21 cellular contexts compared by ENCODE assay signal in genomic region chrX:145630806-145631435, GRCh38.
DNase-seq lines count a peak whose midpoint lies in the region; ATAC-seq and TF ChIP-seq lines count a peak whose summit lies in the region.
"Had no signal": no experiment of that assay in that cellular context is flagged by ENCODE, and none has a peak within 500 bp of the region (broad histone marks: within the 10 kb centered on the region; RNA-seq: fewer than 3 reads in every experiment).

No MANE protein-coding gene starts in this region.

- H3K27me3 Mint-ChIP-seq in CD14-positive monocyte (ENCODE audit: low read depth in 3 of 3) (no peaks in the 10 kb centered on the region), chondrocyte (ENCODE audit: low read depth) (no peaks in the 10 kb centered on the region)
- H3K27me3 Mint-ChIP-seq: B cell; CD4-positive, alpha-beta T cell had no signal

- TF ChIP-seq POLR2A in spleen (IDR thresholded peaks at IDR 0.05): no peak

- ATAC-seq in HG02884 (IDR thresholded peaks at IDR 0.05; ENCODE audit: unreplicated experiment): no peak
- ATAC-seq: HCT116 had no signal

- H3K27ac ChIP-seq in spleen (no peak overlapping the region), trophoblast cell (ENCODE audit: low read depth, low read length) (no peak overlapping the region)
- H3K27ac ChIP-seq: 22Rv1, BLaER1, C4-2B had no signal

- CTCF ChIA-PET in HEK293T (lab: Yijun Ruan, JAX): no interaction called here

- no peaks in the 10 kb centered on the region for H3K36me3 ChIP-seq in spleen
- H3K36me3 ChIP-seq in trophoblast cell (ENCODE audit: control insufficient read depth in 1 of 2, insufficient read depth in 2 of 2, low read length in 2 of 2): no peaks in the 10 kb centered on the region
- H3K36me3 ChIP-seq: BLaER1 had no signal

- no peak overlapping the region for H2BK5ac ChIP-seq in trophoblast cell (ENCODE audit: low read depth, low read length, poor library complexity)

- H3K4ac ChIP-seq in trophoblast cell (ENCODE audit: low read depth, low read length): no peak overlapping the region

- H2BK12ac ChIP-seq in trophoblast cell (ENCODE audit: low read length): no peak overlapping the region

- no peak overlapping the region for H3K4me3 ChIP-seq in spleen
- no peak overlapping the region for H3K4me3 ChIP-seq in trophoblast cell (ENCODE audit: low read depth, low read length)
- H3K4me3 ChIP-seq: BLaER1 had no signal

- H2AK5ac ChIP-seq in trophoblast cell (ENCODE audit: low read length): no peak overlapping the region

- no peak overlapping the region for H3K4me2 ChIP-seq in trophoblast cell (ENCODE audit: low read length)
- H3K4me2 ChIP-seq: BLaER1 had no signal

- H3K79me2 ChIP-seq in trophoblast cell (ENCODE audit: control insufficient read depth, insufficient read depth, low read length, poor library complexity): no peaks in the 10 kb centered on the region

- H3K4me1 Mint-ChIP-seq in CD14-positive monocyte (no peaks in the 10 kb centered on the region), chondrocyte (ENCODE audit: low read depth) (no peaks in the 10 kb centered on the region)
- H3K4me1 Mint-ChIP-seq: B cell; CD8-positive, alpha-beta memory T cell; H9 had no signal

- 93 to 97% (median 94%) methylated on average over 16 to 40 of the region's 40 CpGs for WGBS in spleen, 5 donors
- no CpG with 5 or more reads among the region's 40 CpGs for WGBS in trophoblast cell (ENCODE audit: extremely low coverage, insufficient coverage, insufficient read length)

- no peak overlapping the region for H4K12ac ChIP-seq in trophoblast cell (ENCODE audit: low read depth, low read length)

- no peak overlapping the region for H2BK120ac ChIP-seq in trophoblast cell (ENCODE audit: insufficient read depth, low read length, poor library complexity)

- H3K9me3 Mint-ChIP-seq in CD14-positive monocyte (peaks cover 5 to 26% (median 11%) of the 10 kb centered on the region in 7 donors), chondrocyte (ENCODE audit: low read depth) (peaks cover 41% of the 10 kb centered on the region)

- no peaks in the 10 kb centered on the region for H3K4me1 ChIP-seq in spleen
- H3K4me1 ChIP-seq in trophoblast cell (ENCODE audit: control insufficient read depth in 1 of 2, insufficient read depth in 2 of 2, low read length in 2 of 2): no peaks in the 10 kb centered on the region
- H3K4me1 ChIP-seq: BLaER1 had no signal

- TF ChIP-seq CTCF in CD14-positive monocyte (IDR thresholded peaks at IDR 0.05): no peak
- TF ChIP-seq CTCF in chondrocyte (IDR thresholded peaks at IDR 0.05): no peak
- TF ChIP-seq CTCF in spleen (IDR thresholded peaks at IDR 0.05 in 8 of 11, conservative IDR thresholded peaks at IDR 0.05 in 3 of 11): no peak

- DNase-seq in activated gamma-delta T cell (lab: John Stamatoyannopoulos, UW) (peak; percentile 4), activated gamma-delta T cell treated with Interleukin-2 at 50 U/mL for 16 hours (no peak), CD14-positive monocyte (ENCODE audit: low spot score) (peak; percentile 42), chondrocyte (ENCODE audit: low spot score) (peak; percentile 93), spleen (peak; percentile 62), HEK293T (ENCODE audit: extremely low spot score) (no peak), trophoblast cell (no peak)
- DNase-seq: CD4-positive, alpha-beta T cell; CD8-positive, alpha-beta memory T cell; DMS 273 treated with DMSO at 0.1 percent for 48 hours; DMS79; GF-D8; GOT3; H9; HFFc6 had no signal

- H3K9me3 ChIP-seq in spleen (peaks cover 0 to 18% (median 0%) of the 10 kb centered on the region in 8 donors), trophoblast cell (ENCODE audit: insufficient read depth, low read depth, low read length) (no peaks in the 10 kb centered on the region)

- intact Hi-C loops in CD14-positive monocyte (cut with micrococcal nuclease): no loop called here
- intact Hi-C loops in spleen (cut with DNase I; ENCODE audit: low total_unique reads): no loop called here

- no peak overlapping the region for H4K8ac ChIP-seq in trophoblast cell (ENCODE audit: low read depth, low read length)

- no peak overlapping the region for H3K9ac ChIP-seq in trophoblast cell (ENCODE audit: low read length)
- H3K9ac ChIP-seq: BLaER1 had no signal

- H3K18ac ChIP-seq in trophoblast cell (ENCODE audit: low read length): no peak overlapping the region

- no peak overlapping the region for H3K23ac ChIP-seq in trophoblast cell (ENCODE audit: low read length)

- H3K27me3 ChIP-seq in spleen (replicated peaks in 1 of 7): no peaks in the 10 kb centered on the region
- no peaks in the 10 kb centered on the region for H3K27me3 ChIP-seq in trophoblast cell (ENCODE audit: insufficient read depth, low read length)

- no peak overlapping the region for H2AFZ ChIP-seq in trophoblast cell (ENCODE audit: insufficient read depth, low read length, poor library complexity)

- no peaks in the 10 kb centered on the region for H3K79me1 ChIP-seq in trophoblast cell (ENCODE audit: low read length)

- no peak overlapping the region for H4K91ac ChIP-seq in trophoblast cell (ENCODE audit: low read depth, low read length)

- H3K4me3 Mint-ChIP-seq in CD14-positive monocyte (no peak overlapping the region), chondrocyte (ENCODE audit: unreplicated experiment) (no peak overlapping the region)
- H3K4me3 Mint-ChIP-seq: B cell; CD4-positive, alpha-beta T cell; CD8-positive, alpha-beta memory T cell; H9; HFFc6 had no signal

- POLR2A ChIA-PET in HEK293T (lab: Yijun Ruan, JAX): no interaction called here

- H3K36me3 Mint-ChIP-seq in CD14-positive monocyte (no peaks in the 10 kb centered on the region), chondrocyte (ENCODE audit: low read depth) (no peaks in the 10 kb centered on the region)
- H3K36me3 Mint-ChIP-seq: CD8-positive, alpha-beta memory T cell had no signal

- H3K27ac Mint-ChIP-seq in CD14-positive monocyte: no peak overlapping the region
- H3K27ac Mint-ChIP-seq in chondrocyte (ENCODE audit: unreplicated experiment): no peak overlapping the region
- H3K27ac Mint-ChIP-seq: B cell; CD4-positive, alpha-beta T cell; CD8-positive, alpha-beta memory T cell; H9; HFFc6 had no signal

- no peak overlapping the region for H3K14ac ChIP-seq in trophoblast cell (ENCODE audit: low read length)

TF ChIP-seq in HEK293T, 16 proteins besides CTCF, POLR2A, EP300 and RAD21:
- TF ChIP-seq BHLHE40 (IDR thresholded peaks at IDR 0.05; ENCODE audit: borderline replicate concordance) (no peak), FOXK2 (IDR thresholded peaks at IDR 0.05) (no peak), NFRKB (IDR thresholded peaks at IDR 0.05) (no peak), SUZ12 (IDR thresholded peaks at IDR 0.05) (no peak), ELF4 (IDR thresholded peaks at IDR 0.05) (no peak), L3MBTL2 (conservative IDR thresholded peaks at IDR 0.05) (no peak), LEF1 (IDR thresholded peaks at IDR 0.05; ENCODE audit: borderline replicate concordance) (no peak), SP1 (IDR thresholded peaks at IDR 0.05) (no peak), ARNT (IDR thresholded peaks at IDR 0.05) (no peak), FOXA1 (IDR thresholded peaks at IDR 0.05) (no peak), HDGF (IDR thresholded peaks at IDR 0.05; ENCODE audit: borderline replicate concordance) (no peak), FOXM1 (IDR thresholded peaks at IDR 0.05; ENCODE audit: borderline replicate concordance) (no peak), ZNF384 (IDR thresholded peaks at IDR 0.05) (no peak), CTBP1 (IDR thresholded peaks at IDR 0.05; ENCODE audit: borderline replicate concordance) (no peak), TARDBP (IDR thresholded peaks at IDR 0.05) (no peak)
- TF ChIP-seq, protein P1, sequence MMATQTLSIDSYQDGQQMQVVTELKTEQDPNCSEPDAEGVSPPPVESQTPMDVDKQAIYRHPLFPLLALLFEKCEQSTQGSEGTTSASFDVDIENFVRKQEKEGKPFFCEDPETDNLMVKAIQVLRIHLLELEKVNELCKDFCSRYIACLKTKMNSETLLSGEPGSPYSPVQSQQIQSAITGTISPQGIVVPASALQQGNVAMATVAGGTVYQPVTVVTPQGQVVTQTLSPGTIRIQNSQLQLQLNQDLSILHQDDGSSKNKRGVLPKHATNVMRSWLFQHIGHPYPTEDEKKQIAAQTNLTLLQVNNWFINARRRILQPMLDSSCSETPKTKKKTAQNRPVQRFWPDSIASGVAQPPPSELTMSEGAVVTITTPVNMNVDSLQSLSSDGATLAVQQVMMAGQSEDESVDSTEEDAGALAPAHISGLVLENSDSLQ (IDR thresholded peaks at IDR 0.05): no peak
TF ChIP-seq in HEK293T: peak in this region for 0.

Comparison
In these comparisons a context has a peak if more than half of its experiments do, and no peak if none do; other contexts are left out.
1. DNase-seq: peak in activated gamma-delta T cell (single experiment), CD14-positive monocyte (single experiment), chondrocyte (single experiment) and spleen (single experiment); none in activated gamma-delta T cell treated with Interleukin-2 at 50 U/mL for 16 hours (single experiment), HEK293T (single experiment) and trophoblast cell (0 of 2).